ENCODE assay signal across 16 cellular contexts in the genomic region with DNA sequence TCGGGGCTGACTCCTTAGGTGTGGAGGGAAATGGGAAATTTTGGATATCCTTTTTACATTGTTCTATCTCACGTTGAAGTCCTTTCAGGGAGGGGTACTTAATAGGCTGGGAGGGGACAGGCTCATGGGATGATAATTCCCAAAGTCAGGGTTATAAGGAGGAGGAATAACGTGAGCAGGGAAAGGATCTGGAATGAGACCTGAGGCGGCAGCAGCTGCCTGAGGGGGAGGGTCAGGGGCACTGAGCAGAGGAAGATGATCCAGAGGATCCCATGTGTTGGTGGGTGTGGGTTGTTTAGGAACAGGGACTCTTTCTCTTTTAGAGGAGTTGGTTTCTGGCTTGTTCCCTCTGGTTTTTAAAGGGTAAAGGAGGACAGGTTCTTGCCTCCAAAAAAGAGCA. TPM values are rescaled to one million over a fixed set of nuclear protein-coding genes. Genes with fewer than 3 reads are reported as not detected.
DNase-seq lines count a peak whose midpoint lies in the region; ATAC-seq, FAIRE-seq and TF ChIP-seq lines count a peak whose summit lies in the region.
"Had no signal": no experiment of that assay in that cellular context is flagged by ENCODE, and none has a peak within 500 bp of the region (broad histone marks: within the 10 kb centered on the region; RNA-seq: fewer than 3 reads in every experiment).

No MANE protein-coding gene starts in this region.

- ATAC-seq in sciatic nerve = peak; percentile 46

- H4K8ac ChIP-seq in H9 (replicated peaks; ENCODE audit: insufficient read length, low read depth, low read length) (no peak overlapping the region), H1 (ENCODE audit: extremely low read depth, insufficient read depth, low read length) (no peak overlapping the region), mesendoderm (ENCODE audit: low read depth, low read length) (no peak overlapping the region)

- H3K36me3 ChIP-seq in H1 (ENCODE audit: control insufficient read depth in 2 of 4, insufficient read depth in 4 of 4, low read length in 3 of 4) (no peaks in the 10 kb centered on the region; a peak in 1 of 8 replicates), mesendoderm (ENCODE audit: control insufficient read depth, insufficient read depth, low read length) (no peaks in the 10 kb centered on the region)

- FAIRE-seq in H1 (lab: Jason Lieb, UNC) = peak; percentile 70

- H2BK120ac ChIP-seq in H9 (ENCODE audit: low read depth, low read length, poor library complexity, severe bottlenecking) (no peak overlapping the region), H1 (replicated peaks; ENCODE audit: low read depth, low read length) (no peak overlapping the region), mesendoderm (ENCODE audit: low read depth, low read length) (no peak overlapping the region)

- H3K4me2 ChIP-seq in H9 (ENCODE audit: insufficient read depth, insufficient read length, low read length) = no peak overlapping the region
- H3K4me2 ChIP-seq in H1 (ENCODE audit: insufficient read depth in 1 of 2, low read depth in 2 of 2, low read length in 2 of 2) = peak overlapping the region; percentile 32 to 83
- H3K4me2 ChIP-seq in mesendoderm (ENCODE audit: low read length) = no peak overlapping the region
- H3K4me2 ChIP-seq: KMS-11 had no signal

- H2AK5ac ChIP-seq in H9 (ENCODE audit: insufficient read length, low read length) = no peak overlapping the region
- H2AK5ac ChIP-seq in H1 (ENCODE audit: low read depth, low read length) = peak overlapping the region; percentile 71; the same call in 1 of the 2 replicates
- H2AK5ac ChIP-seq in mesendoderm (ENCODE audit: low read length) = no peak overlapping the region

- H3K9me3 Mint-ChIP-seq in H9 = peaks cover 0 to 8% of the 10 kb centered on the region in 2 experiments; a peak in 3 of 5 replicates
- H3K9me3 Mint-ChIP-seq: HFFc6 had no signal

- no peak overlapping the region for H3T11ph ChIP-seq in H9 (ENCODE audit: low read length)

- H2AFZ ChIP-seq in H9 (ENCODE audit: low read length) (no peak overlapping the region), H1 (ENCODE audit: low read length) (peak overlapping the region; percentile 30; the same call in 1 of the 2 replicates)

- peaks cover 0 to 24% (median 0%) of the 10 kb centered on the region in 3 experiments; a peak in 2 of 7 replicates for H3K36me3 Mint-ChIP-seq in H9 (ENCODE audit: insufficient read depth in 1 of 3, low read depth in 3 of 3)

- peak overlapping the region; percentile 93 to 99 (median 94) for H3K27ac Mint-ChIP-seq in H9
- H3K27ac Mint-ChIP-seq: HFFc6 had no signal

- no peaks in the 10 kb centered on the region for H3K23me2 ChIP-seq in H9 (ENCODE audit: insufficient read length, low read depth, low read length, poor library complexity, severe bottlenecking)
- peaks cover 4% of the 10 kb centered on the region for H3K23me2 ChIP-seq in H1 (ENCODE audit: low read depth, low read length)

- H3K9ac ChIP-seq in H9 (ENCODE audit: extremely low read depth, insufficient read length, low read length) (no peak overlapping the region), H1 (replicated peaks in 1 of 4; ENCODE audit: extremely low read depth in 1 of 4, low read depth in 3 of 4, low read length in 3 of 4) (peak overlapping the region in 3 of 4 experiments; percentile 21 to 95 (median 51); a peak in 6 of 7 replicates), mesendoderm (ENCODE audit: low read length) (peak overlapping the region; percentile 31)
- H3K9ac ChIP-seq: KMS-11 had no signal

- H3K18ac ChIP-seq in H9 (ENCODE audit: insufficient read length, low read depth, low read length) (no peak overlapping the region), H1 (ENCODE audit: extremely low read depth, low read length) (no peak overlapping the region; the same call in 1 of the 2 replicates), mesendoderm (ENCODE audit: low read length) (no peak overlapping the region)

- no peak for TF ChIP-seq RAD21 in H1 (IDR thresholded peaks at IDR 0.05 in 1 of 2, conservative IDR thresholded peaks at IDR 0.05 in 1 of 2; ENCODE audit: low read depth in 2 of 2, low read length in 2 of 2)

- intact Hi-C loops in sciatic nerve (cut with DNase I) = no loop called here

- peak overlapping the region in 1 of 4 experiments; percentile 54; a peak in 2 of 8 replicates for H3K4me3 ChIP-seq in H1 (ENCODE audit: extremely low read depth in 1 of 4, insufficient read depth in 2 of 4, low read depth in 3 of 4, low read length in 4 of 4)
- no peak overlapping the region for H3K4me3 ChIP-seq in mesendoderm (ENCODE audit: low read length)

- DNase-seq in H9 (peak; percentile 71), H1 (ENCODE audit: low read depth in 1 of 2, low spot score in 2 of 2) (peak in 1 of 2 experiments; percentile 56), mesendoderm (peak; percentile 45), sciatic nerve (ENCODE audit: low spot score) (no peak), medulla oblongata (ENCODE audit: extremely low spot score) (no peak), kidney tubule cell (ENCODE audit: low spot score) (no peak), NCI-H1694 (lab: John Stamatoyannopoulos, UW) (no peak), activated T-cell treated with anti-CD3 and anti-CD28 coated beads for 4 hours (no peak)
- DNase-seq: NCI-H1694 treated with DMSO at 0.1 percent for 48 hours, SHP77 treated with DMSO at 0.1 percent for 48 hours had no signal

- H3K4me1 ChIP-seq in H9 (ENCODE audit: insufficient read depth, low read length) (peaks cover 3% of the 10 kb centered on the region; the same call in 1 of the 2 replicates), H1 (replicated peaks in 1 of 4; ENCODE audit: control insufficient read depth in 3 of 4, insufficient read depth in 4 of 4, low read length in 3 of 4) (peaks cover 0 to 19% (median 9%) of the 10 kb centered on the region in 4 experiments; a peak in 5 of 7 replicates), mesendoderm (ENCODE audit: control insufficient read depth, low read depth, low read length) (peaks cover 1% of the 10 kb centered on the region)

- peaks cover 28 to 29% of the 10 kb centered on the region in 2 experiments for H3K4me1 Mint-ChIP-seq in H9
- H3K4me1 Mint-ChIP-seq: CD14-positive monocyte had no signal

- H2BK12ac ChIP-seq in H9 (ENCODE audit: insufficient read length, low read depth, low read length) (no peak overlapping the region), H1 (ENCODE audit: low read depth, low read length) (peak overlapping the region; percentile 98; the same call in 1 of the 2 replicates)

- H3K9me3 ChIP-seq in H9 (ENCODE audit: control insufficient read depth, low read depth, low read length) (no peaks in the 10 kb centered on the region), H1 (ENCODE audit: insufficient read depth in 2 of 2, low read depth in 1 of 2, low read length in 1 of 2) (no peaks in the 10 kb centered on the region)

- TF ChIP-seq CTCF in H9 (conservative IDR thresholded peaks at IDR 0.05) (no peak), H1 (IDR thresholded peaks at IDR 0.05; ENCODE audit: control extremely low read depth in 1 of 3, insufficient read depth in 1 of 3, low read depth in 1 of 3, low read length in 3 of 3) (no peak)

- H3K79me1 ChIP-seq in H9 (ENCODE audit: insufficient read depth, low read depth, low read length, poor library complexity, severe bottlenecking) (no peaks in the 10 kb centered on the region), H1 (ENCODE audit: low read depth, low read length) (no peaks in the 10 kb centered on the region), mesendoderm (ENCODE audit: low read length) (no peaks in the 10 kb centered on the region)

- H3K14ac ChIP-seq in H9 (ENCODE audit: insufficient read depth, low read length) (no peak overlapping the region), H1 (ENCODE audit: insufficient read length) (no peak overlapping the region)

- TF ChIP-seq POLR2A in H1 (IDR thresholded peaks at IDR 0.05; ENCODE audit: control extremely low read depth in 1 of 2, low read depth in 2 of 2, low read length in 2 of 2) = no peak; a peak in 1 of 3 replicates

- H2BK5ac ChIP-seq in H9 (ENCODE audit: insufficient read length, low read length) (no peak overlapping the region), H1 (ENCODE audit: low read depth, low read length) (peak overlapping the region; percentile 48; the same call in 1 of the 2 replicates), mesendoderm (ENCODE audit: low read length) (no peak overlapping the region)

- H3K79me2 ChIP-seq in H9 (ENCODE audit: insufficient read depth, low read length) = no peaks in the 10 kb centered on the region
- H3K79me2 ChIP-seq in H1 (ENCODE audit: control insufficient read depth in 1 of 2, insufficient read depth in 2 of 2, low read length in 2 of 2) = no peaks in the 10 kb centered on the region
- H3K79me2 ChIP-seq in mesendoderm (ENCODE audit: control insufficient read depth, insufficient read depth, low read length) = no peaks in the 10 kb centered on the region

- no peak overlapping the region for H3K56ac ChIP-seq in H9 (ENCODE audit: insufficient read length, low read depth, low read length)
- no peak overlapping the region for H3K56ac ChIP-seq in H1 (replicated peaks; ENCODE audit: insufficient read length, low read depth, low read length)
- peak overlapping the region; percentile 68 for H3K56ac ChIP-seq in mesendoderm (ENCODE audit: low read length)

- H3K4ac ChIP-seq in H9 (ENCODE audit: low read depth, low read length) (no peak overlapping the region), H1 (replicated peaks; ENCODE audit: insufficient read length, low read depth, low read length) (no peak overlapping the region), mesendoderm (ENCODE audit: low read depth, low read length) (no peak overlapping the region)

- TF ChIP-seq EP300 in H1 (IDR thresholded peaks at IDR 0.05; ENCODE audit: borderline replicate concordance in 1 of 2, low read depth in 2 of 2, low read length in 2 of 2) = no peak

- peak overlapping the region; percentile 33 to 67; a peak in 3 of 5 replicates for H3K4me3 Mint-ChIP-seq in H9
- H3K4me3 Mint-ChIP-seq: CD14-positive monocyte, HFFc6 had no signal

- H3K27me3 Mint-ChIP-seq in H9 (ENCODE audit: low read depth) = no peaks in the 10 kb centered on the region

- H4K20me1 ChIP-seq in H9 (ENCODE audit: control insufficient read depth, insufficient read depth, insufficient read length) = no peaks in the 10 kb centered on the region
- no peaks in the 10 kb centered on the region for H4K20me1 ChIP-seq in H1 (replicated peaks in 1 of 2; ENCODE audit: control insufficient read depth in 1 of 2, insufficient read depth in 2 of 2, low read length in 2 of 2)

- H4K91ac ChIP-seq in H9 (ENCODE audit: insufficient read length, low read depth, low read length) = no peak overlapping the region
- peak overlapping the region; percentile 66 for H4K91ac ChIP-seq in H1 (replicated peaks; ENCODE audit: insufficient read length, low read length)

- H3K27ac ChIP-seq in H9 (ENCODE audit: insufficient read length, low read depth, low read length) (no peak overlapping the region), H1 (ENCODE audit: low read depth, low read length) (peak overlapping the region; percentile 98), mesendoderm (ENCODE audit: low read depth, low read length) (no peak overlapping the region)
- H3K27ac ChIP-seq: KMS-11 had no signal

- no peak overlapping the region for H2BK15ac ChIP-seq in H9 (ENCODE audit: low read depth, low read length)
- no peak overlapping the region for H2BK15ac ChIP-seq in H1 (ENCODE audit: low read length)
- H2BK15ac ChIP-seq in mesendoderm (replicated peaks; ENCODE audit: low read depth) = no peak overlapping the region

- H3K27me3 ChIP-seq in H9 (ENCODE audit: insufficient read depth, low read length) (no peaks in the 10 kb centered on the region), H1 (replicated peaks in 1 of 4; ENCODE audit: control insufficient read depth in 3 of 4, extremely low read depth in 1 of 4, insufficient read depth in 3 of 4, low read length in 3 of 4) (no peaks in the 10 kb centered on the region), mesendoderm (ENCODE audit: insufficient read depth, low read length, poor library complexity) (no peaks in the 10 kb centered on the region)

- no CpG with 5 or more reads among the region's 4 CpGs for WGBS in H9 (ENCODE audit: extremely low coverage, insufficient read length, low lambda C conversion rate)
- 24% methylated on average over 4 of the region's 4 CpGs; no CpG with 5 or more reads in 1 of the 2 experiments for WGBS in H1 (ENCODE audit: extremely low coverage in 1 of 2, insufficient coverage in 1 of 2, insufficient read length in 1 of 2, insufficient replicate concordance in 2 of 2, low coverage in 1 of 2, low lambda C conversion rate in 2 of 2, missing lambda C conversion rate in 1 of 2), 2 experiments
- no CpG with 5 or more reads among the region's 4 CpGs for whole genome bisulfite sequencing in mesendoderm (ENCODE audit: extremely low coverage, insufficient coverage, low lambda C conversion rate)

- CTCF ChIA-PET in H1 (lab: Charles Lee; ENCODE audit: partially characterized antibody) = interaction anchor here (0.7 to 3.3 kb wide), 23 partner anchors 15 to 565 kb away, joined by 3 to 23 read pairs (median 3); a partner anchor contains a TSS

- H2BK20ac ChIP-seq in H9 (ENCODE audit: low read depth, low read length, poor library complexity, severe bottlenecking) = no peak overlapping the region
- H2BK20ac ChIP-seq in H1 (ENCODE audit: low read length) = no peak overlapping the region

- H3K23ac ChIP-seq in H9 (ENCODE audit: insufficient read length, low read depth, low read length) (no peak overlapping the region), H1 (ENCODE audit: insufficient read length) (no peak overlapping the region), mesendoderm (ENCODE audit: low read length) (no peak overlapping the region)

- H4K5ac ChIP-seq in H9 (ENCODE audit: insufficient read length, low read depth, low read length) = no peak overlapping the region
- H4K5ac ChIP-seq in H1 (ENCODE audit: insufficient read length, low read depth, low read length) = no peak overlapping the region
- no peak overlapping the region for H4K5ac ChIP-seq in mesendoderm (ENCODE audit: low read length)

- POLR2A ChIA-PET in H1 (lab: Charles Lee; ENCODE audit: partially characterized antibody) = interaction anchor here (0.6 to 4.4 kb wide), 6 partner anchors 20 to 119 kb away, joined by 3 to 39 read pairs (median 12); a partner anchor contains a TSS

RNA-seq across cellular contexts. Expression of a gene that starts 18.7 kb away (rescaled TPM):
- total RNA-seq in H9 (2021) (14.9 and 16.2 TPM in 2 replicates), sciatic nerve (22.6 TPM)
- total RNA-seq in H1 (2021; fragmentation: NEBNext Ultra II Directional; extraction: Animal tissue kit (Norgen Biotek cat#: 25700)) = 17.2 and 17.8 TPM in 2 replicates
- polyA plus RNA-seq in H1 (2011; rRNA removed) = 4.1 and 4.4 TPM in 2 replicates
- polyA plus RNA-seq in H1 (2011; cell fraction: cytosol; rRNA removed) = 8.4 TPM
- 5.7 TPM for polyA plus RNA-seq in H1 (2011; cell fraction: nucleus; rRNA removed)
- 11.7 to 17.6 TPM (median 13.9 TPM) in 4 replicates for polyA plus RNA-seq in H1 (2012, experiment 1 of 2)
- polyA plus RNA-seq in H1 (2012, experiment 2 of 2) = 1.1 TPM
- polyA plus RNA-seq in H1 (2013, experiment 1 of 2) = 13.5 TPM
- polyA plus RNA-seq in H1 (2013, experiment 2 of 2) = 14.1 TPM
- 11.5 and 12.7 TPM in 2 replicates for polyA minus RNA-seq in H1 (2011; rRNA and poly(A)+ RNA removed)
- polyA minus RNA-seq in H1 (2011; cell fraction: cytosol; rRNA and poly(A)+ RNA removed) = 15.6 TPM
- polyA minus RNA-seq in H1 (2011; cell fraction: nucleus; rRNA and poly(A)+ RNA removed) = 41.8 TPM
- 10.4 TPM for polyA plus RNA-seq in mesendoderm (2013, experiment 1 of 2)
- 10.4 TPM for polyA plus RNA-seq in mesendoderm (2013, experiment 2 of 2)

RNA-seq across cellular contexts. Expression of a gene that starts 27.9 kb away (rescaled TPM):
- 64.3 and 65.0 TPM in 2 replicates for total RNA-seq in H9 (2021)
- 64.2 and 64.5 TPM in 2 replicates for total RNA-seq in H1 (2021; fragmentation: NEBNext Ultra II Directional; extraction: Animal tissue kit (Norgen Biotek cat#: 25700))
- polyA plus RNA-seq in H1 (2011; rRNA removed) = 19.2 and 20.1 TPM in 2 replicates
- 28.1 TPM for polyA plus RNA-seq in H1 (2011; cell fraction: cytosol; rRNA removed)
- polyA plus RNA-seq in H1 (2011; cell fraction: nucleus; rRNA removed) = 20.7 TPM
- 39.5 to 62.0 TPM (median 44.3 TPM) in 4 replicates for polyA plus RNA-seq in H1 (2012, experiment 1 of 2)
- 5.3 TPM for polyA plus RNA-seq in H1 (2012, experiment 2 of 2)
- 31.9 TPM for polyA plus RNA-seq in H1 (2013, experiment 1 of 2)
- polyA plus RNA-seq in H1 (2013, experiment 2 of 2) = 32.4 TPM
- polyA minus RNA-seq in H1 (2011; rRNA and poly(A)+ RNA removed) = 38.6 and 54.1 TPM in 2 replicates
- polyA minus RNA-seq in H1 (2011; cell fraction: cytosol; rRNA and poly(A)+ RNA removed) = 37.7 TPM
- 53.0 TPM for polyA minus RNA-seq in H1 (2011; cell fraction: nucleus; rRNA and poly(A)+ RNA removed)
- 41.1 TPM for polyA plus RNA-seq in mesendoderm (2013, experiment 1 of 2)
- polyA plus RNA-seq in mesendoderm (2013, experiment 2 of 2) = 41.7 TPM
- 21.8 TPM for total RNA-seq in sciatic nerve

RNA-seq across cellular contexts. Expression of a gene that starts 30.5 kb away (rescaled TPM):
- total RNA-seq in H9 (2021) (not detected in 2 replicates), sciatic nerve (not detected)
- not detected in 2 replicates for total RNA-seq in H1 (2021; fragmentation: NEBNext Ultra II Directional; extraction: Animal tissue kit (Norgen Biotek cat#: 25700))
- not detected in 2 replicates for polyA plus RNA-seq in H1 (2011; rRNA removed)
- polyA plus RNA-seq in H1 (2011; cell fraction: cytosol; rRNA removed) = not detected
- polyA plus RNA-seq in H1 (2011; cell fraction: nucleus; rRNA removed) = not detected
- polyA plus RNA-seq in H1 (2012, experiment 1 of 2) = 0.07 TPM in 1 of 4 replicates, not detected in the others
- polyA plus RNA-seq in H1 (2012, experiment 2 of 2) = not detected
- not detected for polyA plus RNA-seq in H1 (2013, experiment 1 of 2)
- polyA plus RNA-seq in H1 (2013, experiment 2 of 2) = not detected
- polyA minus RNA-seq in H1 (2011; rRNA and poly(A)+ RNA removed) = not detected in 2 replicates
- not detected for polyA minus RNA-seq in H1 (2011; cell fraction: cytosol; rRNA and poly(A)+ RNA removed)
- polyA minus RNA-seq in H1 (2011; cell fraction: nucleus; rRNA and poly(A)+ RNA removed) = not detected
- not detected for polyA plus RNA-seq in mesendoderm (2013, experiment 1 of 2)
- polyA plus RNA-seq in mesendoderm (2013, experiment 2 of 2) = not detected
- total RNA-seq: A673, H4, HFFc6, M059J had no signal
- polyA plus RNA-seq: CD14-positive monocyte had no signal

Comparison
In these comparisons a context has a peak if more than half of its experiments do, and no peak if none do; other contexts are left out.
1. DNase-seq: peak in H9 (single experiment) and mesendoderm (single experiment); none in sciatic nerve (single experiment), medulla oblongata (single experiment), kidney tubule cell (single experiment), NCI-H1694 (single experiment) and activated T-cell treated with anti-CD3 and anti-CD28 coated beads for 4 hours (single experiment).
2. H3K4me2 ChIP-seq: peak in H1 (2 of 2); none in H9 (single experiment) and mesendoderm (single experiment).